Comparison of ENCODE assay signal across 1 cellular context in the genomic region with DNA sequence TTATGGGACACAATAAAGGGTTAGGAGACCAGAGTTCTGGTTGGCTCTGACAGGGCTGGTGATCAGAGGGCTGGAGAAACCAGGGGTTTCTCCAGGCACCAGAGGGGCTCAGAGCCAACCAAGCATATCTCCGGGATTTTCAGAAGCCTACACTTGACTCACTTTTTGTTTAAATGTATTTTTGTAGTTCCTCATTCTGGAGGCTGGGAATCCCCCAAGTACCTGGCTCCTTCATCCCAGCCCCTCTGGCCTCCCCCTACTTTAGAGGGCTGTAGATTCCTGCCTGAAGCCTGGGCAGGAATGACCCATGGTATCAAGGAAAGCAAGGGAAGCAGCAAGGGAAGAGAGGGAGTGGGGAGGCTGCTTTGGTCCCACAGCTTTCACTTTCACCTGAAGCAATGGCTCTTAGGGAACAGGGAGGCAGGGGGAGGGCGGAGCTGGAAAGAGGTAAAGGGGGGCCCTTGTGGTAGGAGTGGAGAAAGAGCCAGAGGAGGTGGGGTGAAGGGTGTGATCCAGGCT.
TF ChIP-seq lines count a peak whose summit lies in the region.

No MANE protein-coding gene starts in this region.

TF ChIP-seq in HepG2, 621 proteins besides CTCF, POLR2A, EP300 and RAD21:
- no peak for TF ChIP-seq TBL1XR1 (IDR thresholded peaks at IDR 0.05; ENCODE audit: borderline replicate concordance, low read length, partially characterized antibody)
- TF ChIP-seq, protein P1, sequence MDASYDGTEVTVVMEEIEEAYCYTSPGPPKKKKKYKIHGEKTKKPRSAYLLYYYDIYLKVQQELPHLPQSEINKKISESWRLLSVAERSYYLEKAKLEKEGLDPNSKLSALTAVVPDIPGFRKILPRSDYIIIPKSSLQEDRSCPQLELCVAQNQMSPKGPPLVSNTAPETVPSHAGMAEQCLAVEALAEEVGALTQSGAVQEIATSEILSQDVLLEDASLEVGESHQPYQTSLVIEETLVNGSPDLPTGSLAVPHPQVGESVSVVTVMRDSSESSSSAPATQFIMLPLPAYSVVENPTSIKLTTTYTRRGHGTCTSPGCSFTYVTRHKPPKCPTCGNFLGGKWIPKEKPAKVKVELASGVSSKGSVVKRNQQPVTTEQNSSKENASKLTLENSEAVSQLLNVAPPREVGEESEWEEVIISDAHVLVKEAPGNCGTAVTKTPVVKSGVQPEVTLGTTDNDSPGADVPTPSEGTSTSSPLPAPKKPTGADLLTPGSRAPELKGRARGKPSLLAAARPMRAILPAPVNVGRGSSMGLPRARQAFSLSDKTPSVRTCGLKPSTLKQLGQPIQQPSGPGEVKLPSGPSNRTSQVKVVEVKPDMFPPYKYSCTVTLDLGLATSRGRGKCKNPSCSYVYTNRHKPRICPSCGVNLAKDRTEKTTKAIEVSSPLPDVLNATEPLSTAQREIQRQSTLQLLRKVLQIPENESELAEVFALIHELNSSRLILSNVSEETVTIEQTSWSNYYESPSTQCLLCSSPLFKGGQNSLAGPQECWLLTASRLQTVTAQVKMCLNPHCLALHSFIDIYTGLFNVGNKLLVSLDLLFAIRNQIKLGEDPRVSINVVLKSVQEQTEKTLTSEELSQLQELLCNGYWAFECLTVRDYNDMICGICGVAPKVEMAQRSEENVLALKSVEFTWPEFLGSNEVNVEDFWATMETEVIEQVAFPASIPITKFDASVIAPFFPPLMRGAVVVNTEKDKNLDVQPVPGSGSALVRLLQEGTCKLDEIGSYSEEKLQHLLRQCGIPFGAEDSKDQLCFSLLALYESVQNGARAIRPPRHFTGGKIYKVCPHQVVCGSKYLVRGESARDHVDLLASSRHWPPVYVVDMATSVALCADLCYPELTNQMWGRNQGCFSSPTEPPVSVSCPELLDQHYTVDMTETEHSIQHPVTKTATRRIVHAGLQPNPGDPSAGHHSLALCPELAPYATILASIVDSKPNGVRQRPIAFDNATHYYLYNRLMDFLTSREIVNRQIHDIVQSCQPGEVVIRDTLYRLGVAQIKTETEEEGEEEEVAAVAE (CRISPR knock-in tag; IDR thresholded peaks at IDR 0.05; ENCODE audit: borderline replicate concordance): no peak
- TF ChIP-seq GABPB1 (CRISPR knock-in tag; IDR thresholded peaks at IDR 0.05): no peak
- TF ChIP-seq, protein P2, sequence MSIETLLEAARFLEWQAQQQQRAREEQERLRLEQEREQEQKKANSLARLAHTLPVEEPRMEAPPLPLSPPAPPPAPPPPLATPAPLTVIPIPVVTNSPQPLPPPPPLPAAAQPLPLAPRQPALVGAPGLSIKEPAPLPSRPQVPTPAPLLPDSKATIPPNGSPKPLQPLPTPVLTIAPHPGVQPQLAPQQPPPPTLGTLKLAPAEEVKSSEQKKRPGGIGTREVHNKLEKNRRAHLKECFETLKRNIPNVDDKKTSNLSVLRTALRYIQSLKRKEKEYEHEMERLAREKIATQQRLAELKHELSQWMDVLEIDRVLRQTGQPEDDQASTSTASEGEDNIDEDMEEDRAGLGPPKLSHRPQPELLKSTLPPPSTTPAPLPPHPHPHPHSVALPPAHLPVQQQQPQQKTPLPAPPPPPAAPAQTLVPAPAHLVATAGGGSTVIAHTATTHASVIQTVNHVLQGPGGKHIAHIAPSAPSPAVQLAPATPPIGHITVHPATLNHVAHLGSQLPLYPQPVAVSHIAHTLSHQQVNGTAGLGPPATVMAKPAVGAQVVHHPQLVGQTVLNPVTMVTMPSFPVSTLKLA (IDR thresholded peaks at IDR 0.05): no peak
- no peak for TF ChIP-seq NCOA5 (CRISPR knock-in tag; IDR thresholded peaks at IDR 0.05)
- TF ChIP-seq, protein P3, sequence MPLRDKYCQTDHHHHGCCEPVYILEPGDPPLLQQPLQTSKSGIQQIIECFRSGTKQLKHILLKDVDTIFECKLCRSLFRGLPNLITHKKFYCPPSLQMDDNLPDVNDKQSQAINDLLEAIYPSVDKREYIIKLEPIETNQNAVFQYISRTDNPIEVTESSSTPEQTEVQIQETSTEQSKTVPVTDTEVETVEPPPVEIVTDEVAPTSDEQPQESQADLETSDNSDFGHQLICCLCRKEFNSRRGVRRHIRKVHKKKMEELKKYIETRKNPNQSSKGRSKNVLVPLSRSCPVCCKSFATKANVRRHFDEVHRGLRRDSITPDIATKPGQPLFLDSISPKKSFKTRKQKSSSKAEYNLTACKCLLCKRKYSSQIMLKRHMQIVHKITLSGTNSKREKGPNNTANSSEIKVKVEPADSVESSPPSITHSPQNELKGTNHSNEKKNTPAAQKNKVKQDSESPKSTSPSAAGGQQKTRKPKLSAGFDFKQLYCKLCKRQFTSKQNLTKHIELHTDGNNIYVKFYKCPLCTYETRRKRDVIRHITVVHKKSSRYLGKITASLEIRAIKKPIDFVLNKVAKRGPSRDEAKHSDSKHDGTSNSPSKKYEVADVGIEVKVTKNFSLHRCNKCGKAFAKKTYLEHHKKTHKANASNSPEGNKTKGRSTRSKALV (CRISPR knock-in tag; IDR thresholded peaks at IDR 0.05): no peak
- TF ChIP-seq ZNF792 (CRISPR knock-in tag; IDR thresholded peaks at IDR 0.05): no peak
- TF ChIP-seq, protein P4, sequence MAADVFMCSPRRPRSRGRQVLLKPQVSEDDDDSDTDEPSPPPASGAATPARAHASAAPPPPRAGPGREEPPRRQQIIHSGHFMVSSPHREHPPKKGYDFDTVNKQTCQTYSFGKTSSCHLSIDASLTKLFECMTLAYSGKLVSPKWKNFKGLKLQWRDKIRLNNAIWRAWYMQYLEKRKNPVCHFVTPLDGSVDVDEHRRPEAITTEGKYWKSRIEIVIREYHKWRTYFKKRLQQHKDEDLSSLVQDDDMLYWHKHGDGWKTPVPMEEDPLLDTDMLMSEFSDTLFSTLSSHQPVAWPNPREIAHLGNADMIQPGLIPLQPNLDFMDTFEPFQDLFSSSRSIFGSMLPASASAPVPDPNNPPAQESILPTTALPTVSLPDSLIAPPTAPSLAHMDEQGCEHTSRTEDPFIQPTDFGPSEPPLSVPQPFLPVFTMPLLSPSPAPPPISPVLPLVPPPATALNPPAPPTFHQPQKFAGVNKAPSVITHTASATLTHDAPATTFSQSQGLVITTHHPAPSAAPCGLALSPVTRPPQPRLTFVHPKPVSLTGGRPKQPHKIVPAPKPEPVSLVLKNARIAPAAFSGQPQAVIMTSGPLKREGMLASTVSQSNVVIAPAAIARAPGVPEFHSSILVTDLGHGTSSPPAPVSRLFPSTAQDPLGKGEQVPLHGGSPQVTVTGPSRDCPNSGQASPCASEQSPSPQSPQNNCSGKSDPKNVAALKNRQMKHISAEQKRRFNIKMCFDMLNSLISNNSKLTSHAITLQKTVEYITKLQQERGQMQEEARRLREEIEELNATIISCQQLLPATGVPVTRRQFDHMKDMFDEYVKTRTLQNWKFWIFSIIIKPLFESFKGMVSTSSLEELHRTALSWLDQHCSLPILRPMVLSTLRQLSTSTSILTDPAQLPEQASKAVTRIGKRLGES (CRISPR knock-in tag; IDR thresholded peaks at IDR 0.05; ENCODE audit: borderline replicate concordance): no peak
- TF ChIP-seq, protein P5, sequence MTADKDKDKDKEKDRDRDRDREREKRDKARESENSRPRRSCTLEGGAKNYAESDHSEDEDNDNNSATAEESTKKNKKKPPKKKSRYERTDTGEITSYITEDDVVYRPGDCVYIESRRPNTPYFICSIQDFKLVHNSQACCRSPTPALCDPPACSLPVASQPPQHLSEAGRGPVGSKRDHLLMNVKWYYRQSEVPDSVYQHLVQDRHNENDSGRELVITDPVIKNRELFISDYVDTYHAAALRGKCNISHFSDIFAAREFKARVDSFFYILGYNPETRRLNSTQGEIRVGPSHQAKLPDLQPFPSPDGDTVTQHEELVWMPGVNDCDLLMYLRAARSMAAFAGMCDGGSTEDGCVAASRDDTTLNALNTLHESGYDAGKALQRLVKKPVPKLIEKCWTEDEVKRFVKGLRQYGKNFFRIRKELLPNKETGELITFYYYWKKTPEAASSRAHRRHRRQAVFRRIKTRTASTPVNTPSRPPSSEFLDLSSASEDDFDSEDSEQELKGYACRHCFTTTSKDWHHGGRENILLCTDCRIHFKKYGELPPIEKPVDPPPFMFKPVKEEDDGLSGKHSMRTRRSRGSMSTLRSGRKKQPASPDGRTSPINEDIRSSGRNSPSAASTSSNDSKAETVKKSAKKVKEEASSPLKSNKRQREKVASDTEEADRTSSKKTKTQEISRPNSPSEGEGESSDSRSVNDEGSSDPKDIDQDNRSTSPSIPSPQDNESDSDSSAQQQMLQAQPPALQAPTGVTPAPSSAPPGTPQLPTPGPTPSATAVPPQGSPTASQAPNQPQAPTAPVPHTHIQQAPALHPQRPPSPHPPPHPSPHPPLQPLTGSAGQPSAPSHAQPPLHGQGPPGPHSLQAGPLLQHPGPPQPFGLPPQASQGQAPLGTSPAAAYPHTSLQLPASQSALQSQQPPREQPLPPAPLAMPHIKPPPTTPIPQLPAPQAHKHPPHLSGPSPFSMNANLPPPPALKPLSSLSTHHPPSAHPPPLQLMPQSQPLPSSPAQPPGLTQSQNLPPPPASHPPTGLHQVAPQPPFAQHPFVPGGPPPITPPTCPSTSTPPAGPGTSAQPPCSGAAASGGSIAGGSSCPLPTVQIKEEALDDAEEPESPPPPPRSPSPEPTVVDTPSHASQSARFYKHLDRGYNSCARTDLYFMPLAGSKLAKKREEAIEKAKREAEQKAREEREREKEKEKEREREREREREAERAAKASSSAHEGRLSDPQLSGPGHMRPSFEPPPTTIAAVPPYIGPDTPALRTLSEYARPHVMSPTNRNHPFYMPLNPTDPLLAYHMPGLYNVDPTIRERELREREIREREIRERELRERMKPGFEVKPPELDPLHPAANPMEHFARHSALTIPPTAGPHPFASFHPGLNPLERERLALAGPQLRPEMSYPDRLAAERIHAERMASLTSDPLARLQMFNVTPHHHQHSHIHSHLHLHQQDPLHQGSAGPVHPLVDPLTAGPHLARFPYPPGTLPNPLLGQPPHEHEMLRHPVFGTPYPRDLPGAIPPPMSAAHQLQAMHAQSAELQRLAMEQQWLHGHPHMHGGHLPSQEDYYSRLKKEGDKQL (CRISPR knock-in tag; IDR thresholded peaks at IDR 0.05; ENCODE audit: low read depth): no peak
- TF ChIP-seq, protein P6, sequence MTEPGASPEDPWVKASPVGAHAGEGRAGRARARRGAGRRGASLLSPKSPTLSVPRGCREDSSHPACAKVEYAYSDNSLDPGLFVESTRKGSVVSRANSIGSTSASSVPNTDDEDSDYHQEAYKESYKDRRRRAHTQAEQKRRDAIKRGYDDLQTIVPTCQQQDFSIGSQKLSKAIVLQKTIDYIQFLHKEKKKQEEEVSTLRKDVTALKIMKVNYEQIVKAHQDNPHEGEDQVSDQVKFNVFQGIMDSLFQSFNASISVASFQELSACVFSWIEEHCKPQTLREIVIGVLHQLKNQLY (CRISPR knock-in tag; IDR thresholded peaks at IDR 0.05): no peak
- no peak for TF ChIP-seq CEBPB (IDR thresholded peaks at IDR 0.05; ENCODE audit: borderline replicate concordance, low read depth, low read length)
- TF ChIP-seq, protein P7, sequence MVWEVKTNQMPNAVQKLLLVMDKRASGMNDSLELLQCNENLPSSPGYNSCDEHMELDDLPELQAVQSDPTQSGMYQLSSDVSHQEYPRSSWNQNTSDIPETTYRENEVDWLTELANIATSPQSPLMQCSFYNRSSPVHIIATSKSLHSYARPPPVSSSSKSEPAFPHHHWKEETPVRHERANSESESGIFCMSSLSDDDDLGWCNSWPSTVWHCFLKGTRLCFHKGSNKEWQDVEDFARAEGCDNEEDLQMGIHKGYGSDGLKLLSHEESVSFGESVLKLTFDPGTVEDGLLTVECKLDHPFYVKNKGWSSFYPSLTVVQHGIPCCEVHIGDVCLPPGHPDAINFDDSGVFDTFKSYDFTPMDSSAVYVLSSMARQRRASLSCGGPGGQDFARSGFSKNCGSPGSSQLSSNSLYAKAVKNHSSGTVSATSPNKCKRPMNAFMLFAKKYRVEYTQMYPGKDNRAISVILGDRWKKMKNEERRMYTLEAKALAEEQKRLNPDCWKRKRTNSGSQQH (CRISPR knock-in tag; IDR thresholded peaks at IDR 0.05; ENCODE audit: low read depth): no peak
- no peak for TF ChIP-seq ZNF496 (CRISPR knock-in tag; IDR thresholded peaks at IDR 0.05; ENCODE audit: insufficient replicate concordance)
- TF ChIP-seq MED13 (CRISPR knock-in tag; IDR thresholded peaks at IDR 0.05): no peak
TF ChIP-seq in HepG2: peak in this region for 0.
